ENCODE assay signal across 12 cellular contexts in the genomic region with DNA sequence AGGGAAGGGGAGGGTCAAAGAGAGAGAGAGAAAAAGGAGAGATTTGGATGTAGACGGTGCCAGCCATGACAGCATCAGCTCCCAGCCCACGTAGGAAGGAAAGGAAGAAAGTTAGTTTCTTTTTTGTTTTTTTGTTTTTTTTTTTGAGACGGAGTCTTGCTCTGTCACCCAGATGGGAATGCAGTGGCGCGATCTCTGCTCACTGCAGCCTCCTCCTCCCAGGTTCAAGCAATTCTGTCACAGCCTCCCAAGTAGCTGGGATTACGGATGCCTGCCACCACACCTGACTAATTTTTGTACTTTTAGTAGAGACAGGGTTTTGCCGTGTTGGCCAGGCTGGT. TPM values are rescaled to one million over a fixed set of nuclear protein-coding genes. Genes with fewer than 3 reads are reported as not detected.
DNase-seq lines count a peak whose midpoint lies in the region; ATAC-seq and TF ChIP-seq lines count a peak whose summit lies in the region.
"Had no signal": no experiment of that assay in that cellular context is flagged by ENCODE, and none has a peak within 500 bp of the region (broad histone marks: within the 10 kb centered on the region; RNA-seq: fewer than 3 reads in every experiment).

No MANE protein-coding gene starts in this region.

- H3K36me3 Mint-ChIP-seq in CD4-positive, alpha-beta T cell (ENCODE audit: low read depth): no peaks in the 10 kb centered on the region

- H3K9me3 ChIP-seq in CD4-positive, alpha-beta T cell (ENCODE audit: control insufficient read depth, low read length): no peaks in the 10 kb centered on the region
- H3K9me3 ChIP-seq in effector memory CD4-positive, alpha-beta T cell (ENCODE audit: control insufficient read depth, low read length): no peaks in the 10 kb centered on the region
- H3K9me3 ChIP-seq in gastrocnemius medialis: no peaks in the 10 kb centered on the region
- H3K9me3 ChIP-seq: tibial artery had no signal

- peak overlapping the region; percentile 77 for H3K27ac Mint-ChIP-seq in CD4-positive, alpha-beta T cell

- H3K9me3 Mint-ChIP-seq in CD4-positive, alpha-beta T cell: no peaks in the 10 kb centered on the region

- in situ Hi-C loops in gastrocnemius medialis (cut with MboI; ENCODE audit: low sequenced_read_pairs in 4 of 4): no loop called here

- H3K27me3 ChIP-seq in CD4-positive, alpha-beta T cell (ENCODE audit: control insufficient read depth, insufficient read depth, low read length): no peaks in the 10 kb centered on the region
- H3K27me3 ChIP-seq in effector memory CD4-positive, alpha-beta T cell (replicated peaks; ENCODE audit: control insufficient read depth, insufficient read depth, low read length, poor library complexity, severe bottlenecking): no peaks in the 10 kb centered on the region
- H3K27me3 ChIP-seq in gastrocnemius medialis: no peaks in the 10 kb centered on the region
- H3K27me3 ChIP-seq: tibial artery had no signal

- peaks cover 60% of the 10 kb centered on the region for H3K4me1 ChIP-seq in effector memory CD4-positive, alpha-beta T cell (ENCODE audit: control insufficient read depth, insufficient read depth, low read length, poor library complexity, severe bottlenecking)
- peaks cover 85 to 87% of the 10 kb centered on the region in 2 donors for H3K4me1 ChIP-seq in gastrocnemius medialis

- peak; percentile 14 for ATAC-seq in CD4-positive, alpha-beta T cell (ENCODE audit: poor library complexity)
- no peak for ATAC-seq in gastrocnemius medialis
- no peak for ATAC-seq in HG03280 (IDR thresholded peaks at IDR 0.05; ENCODE audit: unreplicated experiment)
- ATAC-seq in GM21786 (IDR thresholded peaks at IDR 0.05; ENCODE audit: unreplicated experiment): no peak

- TF ChIP-seq CTCF in CD4-positive, alpha-beta T cell (IDR thresholded peaks at IDR 0.05): no peak
- TF ChIP-seq CTCF in RWPE1 (conservative IDR thresholded peaks at IDR 0.05; ENCODE audit: low read depth): no peak
- no peak for TF ChIP-seq CTCF in gastrocnemius medialis (IDR thresholded peaks at IDR 0.05 in 4 of 5, conservative IDR thresholded peaks at IDR 0.05 in 1 of 5)

- POLR2A ChIA-PET in CD4-positive, alpha-beta T cell (lab: Charles Lee): interaction anchor here (0.7 kb wide), 1 partner anchor 13 kb away, joined by 4 read pairs; no protein-coding TSS in a partner anchor
- POLR2A ChIA-PET in RWPE1 (lab: Yijun Ruan, JAX; ENCODE audit: low non-redundant PET): no interaction called here

- H3K4me3 Mint-ChIP-seq in CD4-positive, alpha-beta T cell: peak overlapping the region; percentile 54

- CTCF ChIA-PET in CD4-positive, alpha-beta T cell (lab: Charles Lee): no interaction called here
- CTCF ChIA-PET in RWPE1 (lab: Yijun Ruan, JAX): interaction anchor here (0.6 to 0.8 kb wide), 3 partner anchors 12 to 654 kb away, joined by 3 to 4 read pairs (median 3); no protein-coding TSS in a partner anchor

- H3K4me3 ChIP-seq in effector memory CD4-positive, alpha-beta T cell (ENCODE audit: insufficient read depth, low read depth, low read length, poor library complexity, severe bottlenecking): peak overlapping the region; percentile 16
- no peak overlapping the region for H3K4me3 ChIP-seq in gastrocnemius medialis
- H3K4me3 ChIP-seq: tibial artery had no signal

- peaks cover 70% of the 10 kb centered on the region for H3K4me1 Mint-ChIP-seq in CD4-positive, alpha-beta T cell (ENCODE audit: low read depth)

- TF ChIP-seq POLR2A in gastrocnemius medialis (IDR thresholded peaks at IDR 0.05): no peak

- intact Hi-C loops in CD4-positive, alpha-beta T cell (cut with DNase I, micrococcal nuclease): no loop called here
- intact Hi-C loops in gastrocnemius medialis (cut with DNase I; ENCODE audit: low total_unique reads): no loop called here

- no peaks in the 10 kb centered on the region for H3K36me3 ChIP-seq in effector memory CD4-positive, alpha-beta T cell (ENCODE audit: control insufficient read depth, insufficient read depth, low read length)
- no peaks in the 10 kb centered on the region for H3K36me3 ChIP-seq in gastrocnemius medialis
- H3K36me3 ChIP-seq: tibial artery had no signal

- DNase-seq in CD4-positive, alpha-beta T cell: no peak
- DNase-seq in RWPE1 (ENCODE audit: low spot score) (no peak), gastrocnemius medialis (no peak), SIG-M5 treated with dmso at 0.1 percent for 504 hours (lab: John Stamatoyannopoulos, UW; ENCODE audit: unreplicated experiment) (no peak)
- DNase-seq in effector memory CD4-positive, alpha-beta T cell: peak in 1 of 3 donors; percentile 36
- DNase-seq: activated CD8-positive, alpha-beta memory T cell treated with anti-CD3 and anti-CD28 coated beads for 24 hours; NCI-H748 treated with DMSO at 0.1 percent for 48 hours; occipital lobe; tibial artery had no signal

- peak overlapping the region; percentile 77 for H3K27ac ChIP-seq in CD4-positive, alpha-beta T cell (ENCODE audit: low read depth, low read length)
- H3K27ac ChIP-seq in RWPE1 (peak overlapping the region; percentile 85), gastrocnemius medialis (peak overlapping the region; percentile 62 to 77 (median 76))
- H3K27ac ChIP-seq in effector memory CD4-positive, alpha-beta T cell (ENCODE audit: insufficient read depth, low read length, poor library complexity, severe bottlenecking): peak overlapping the region; percentile 90
- H3K27ac ChIP-seq: HL-60 had no signal

- no peaks in the 10 kb centered on the region for H3K27me3 Mint-ChIP-seq in CD4-positive, alpha-beta T cell

RNA-seq across cellular contexts. Expression of a gene that starts 27.6 kb away (rescaled TPM):
- 10 to 100 TPM; 46.2 to 46.8 TPM for total RNA-seq in CD4-positive, alpha-beta T cell
- 10 to 100 TPM; 21.8 to 30.8 (median 27.3) TPM for total RNA-seq in gastrocnemius medialis

RNA-seq across cellular contexts. Expression of a gene that starts 49.1 kb away (rescaled TPM):
- total RNA-seq in CD4-positive, alpha-beta T cell: 100 to 1,000 TPM; 147 to 152 TPM
- 100 to 1,000 TPM; 157 to 195 (median 184) TPM for total RNA-seq in gastrocnemius medialis

RNA-seq across cellular contexts. Expression of a gene that starts 56.3 kb away (rescaled TPM):
- 10 to 100 TPM; 34.1 to 41.3 TPM for total RNA-seq in CD4-positive, alpha-beta T cell
- 10 to 100 TPM in 1 of 4 donors, 1 to 10 TPM in 3; 5.1 to 29.1 (median 7.8) TPM for total RNA-seq in gastrocnemius medialis
